In the genomic region with DNA sequence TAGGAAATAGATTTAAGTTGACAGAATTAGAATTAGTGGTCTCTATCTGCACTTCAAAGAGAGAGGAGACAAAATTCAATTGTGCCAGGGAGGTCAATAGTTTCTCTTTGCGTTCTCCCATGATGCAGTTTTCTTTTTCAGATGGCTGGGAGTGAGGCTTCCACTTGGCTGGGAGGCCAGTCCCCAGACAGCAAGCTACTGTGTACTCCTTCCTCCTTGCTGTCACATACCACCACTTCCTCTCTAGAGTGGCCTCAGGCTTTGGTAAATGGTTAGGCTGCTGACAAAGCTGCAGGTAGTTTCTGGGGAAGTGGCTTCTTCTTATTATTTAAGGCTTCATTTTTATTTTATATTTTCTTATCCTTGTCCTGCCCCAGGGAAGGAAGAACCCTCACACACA, we compare ENCODE assay signal across 23 cellular contexts.
"Had no signal": no experiment of that assay in that cellular context is flagged by ENCODE, and none has a peak within 500 bp of the region (broad histone marks: within the 10 kb centered on the region; RNA-seq: fewer than 3 reads in every experiment).

No MANE protein-coding gene starts in this region.

- H3K36me3 ChIP-seq: breast epithelium, colonic mucosa had no signal

- H3K4me1 ChIP-seq: breast epithelium, colonic mucosa had no signal

- H2AFZ ChIP-seq: PC-9 had no signal

- DNase-seq: activated CD4-positive, alpha-beta T cell treated with anti-CD3 and anti-CD28 coated beads for 4 hours; activated CD4-positive, alpha-beta T cell treated with anti-CD3 and anti-CD28 coated beads, Interleukin-2, amount 50 U/mL, for 4 hours; activated CD8-positive, alpha-beta memory T cell treated with anti-CD3 and anti-CD28 coated beads, Interleukin-2, amount 50 U/mL, for 48 hours; activated CD8-positive, alpha-beta T cell treated with anti-CD3 and anti-CD28 coated beads, Interleukin-2, amount 10 ng/mL, durations not matched to agents 7 days and 5 days; activated effector memory CD4-positive, alpha-beta T cell treated with Interleukin-2 at 50 U/mL for 16 hours; activated naive CD4-positive, alpha-beta T cell; activated T-cell treated with anti-CD3 and anti-CD28 coated beads, Interleukin-2, amount 50 U/mL, for 24 hours; aorta; caudate nucleus; colonic mucosa; KG1; NCI-H1092; NCI-H1417; NCI-H1930; NCI-H2171; NCI-H2227 treated with DMSO at 0.1 percent for 48 hours; NCI-H446 treated with DMSO at 0.1 percent for 48 hours; NCI-H526; NCI-H774; PC-9; SHP77 treated with DMSO at 0.1 percent for 48 hours; T-helper 1 cell had no signal

- H3K9me3 ChIP-seq: colonic mucosa had no signal

- H3K4me2 ChIP-seq: PC-9 had no signal

- H3K27me3 ChIP-seq: breast epithelium, colonic mucosa had no signal

- H3K4me3 ChIP-seq: breast epithelium, colonic mucosa, PC-9 had no signal

- H3K27ac ChIP-seq: breast epithelium, colonic mucosa, PC-9 had no signal
